Comparison of ENCODE assay signal across 1 cellular context in the genomic region with DNA sequence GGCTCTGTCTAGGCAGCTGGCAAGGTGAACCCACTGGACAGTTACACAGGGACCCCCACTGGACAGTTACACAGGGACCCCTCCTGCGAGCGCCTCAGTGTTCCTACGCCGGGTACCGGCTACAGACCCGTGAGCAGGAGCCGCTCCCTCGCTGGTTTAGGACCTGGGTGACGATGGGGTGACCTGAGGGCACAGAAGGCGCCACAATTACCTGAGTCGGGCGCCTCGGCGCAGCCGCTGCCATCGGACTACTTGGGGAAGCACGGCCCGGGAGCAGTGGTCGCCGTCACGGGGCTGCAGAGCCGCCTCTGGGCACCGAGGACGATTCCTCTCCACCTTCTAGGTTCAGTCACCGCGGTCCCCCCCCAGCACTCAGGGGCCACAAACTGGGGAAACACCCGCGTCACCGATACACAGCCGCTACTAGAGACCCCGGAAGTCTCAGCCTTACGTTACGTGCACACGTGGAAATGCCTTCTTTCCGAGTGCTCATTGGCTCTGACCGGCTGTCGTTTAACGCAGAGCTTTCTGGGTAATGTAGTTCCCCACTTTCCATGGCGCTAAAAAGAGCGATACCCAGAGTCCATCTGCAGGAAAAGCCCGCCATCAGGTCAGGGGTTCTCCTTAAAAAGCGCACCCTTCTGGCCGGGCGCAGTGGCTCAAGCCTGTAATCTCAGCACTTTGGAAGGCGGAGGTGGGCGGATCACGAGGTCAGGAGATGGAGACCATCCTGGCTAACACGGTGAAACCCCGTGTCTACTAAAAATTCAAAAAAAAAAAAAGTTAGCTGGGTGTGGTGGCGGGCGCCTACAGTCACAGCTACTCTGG.
TF ChIP-seq lines count a peak whose summit lies in the region.

TSS of gene ZNF417 (minus strand) at position 425 of the 828 bp plus-strand sequence. CDS start at position 244, 181 bp downstream.

TF ChIP-seq in HepG2, 621 proteins besides CTCF, POLR2A, EP300 and RAD21 (continued from another document and continues in another):
- TF ChIP-seq ARID4A (CRISPR knock-in tag; IDR thresholded peaks at IDR 0.05; ENCODE audit: borderline replicate concordance) (peak; percentile 95), NR2C2 (CRISPR knock-in tag; IDR thresholded peaks at IDR 0.05; ENCODE audit: borderline replicate concordance) (peak; percentile 91), ZNF232 (CRISPR knock-in tag; IDR thresholded peaks at IDR 0.05; ENCODE audit: borderline replicate concordance) (peak; percentile 21; the same call in 1 of the 2 replicates), ZNF639 (CRISPR knock-in tag; conservative IDR thresholded peaks at IDR 0.05) (peak; percentile 63; the same call in 1 of the 2 replicates), HDAC1 (CRISPR knock-in tag; IDR thresholded peaks at IDR 0.05) (peak; percentile 80), ZBTB7A (CRISPR knock-in tag; IDR thresholded peaks at IDR 0.05) (0 out of 2 replicates have a peak, but pooled peaks have one; percentile 40), ZSCAN22 (CRISPR knock-in tag; IDR thresholded peaks at IDR 0.05) (peak; percentile 100), MEIS2 (CRISPR knock-in tag; IDR thresholded peaks at IDR 0.05) (0 out of 2 replicates have a peak, but pooled peaks have one; percentile 26), RXRA (CRISPR knock-in tag; IDR thresholded peaks at IDR 0.05) (peak; percentile 45; the same call in 1 of the 2 replicates), TBX2 (CRISPR knock-in tag; IDR thresholded peaks at IDR 0.05; ENCODE audit: borderline replicate concordance) (peak; percentile 46; the same call in 1 of the 2 replicates), ELF3 (CRISPR knock-in tag; IDR thresholded peaks at IDR 0.05) (peak; percentile 49; the same call in 1 of the 2 replicates), YEATS4 (CRISPR knock-in tag; IDR thresholded peaks at IDR 0.05; ENCODE audit: borderline replicate concordance) (peak; percentile 78; the same call in 1 of the 2 replicates), PHF8 (CRISPR knock-in tag; IDR thresholded peaks at IDR 0.05) (peak; percentile 82), ZNF124 (CRISPR knock-in tag; IDR thresholded peaks at IDR 0.05) (0 out of 2 replicates have a peak, but pooled peaks have one; percentile 34), MYC (CRISPR knock-in tag; IDR thresholded peaks at IDR 0.05; ENCODE audit: borderline replicate concordance) (peak; percentile 51), SNAPC2 (CRISPR knock-in tag; IDR thresholded peaks at IDR 0.05) (0 out of 2 replicates have a peak, but pooled peaks have one; percentile 43), PHF21A (CRISPR knock-in tag; IDR thresholded peaks at IDR 0.05) (peak; percentile 60; the same call in 1 of the 2 replicates), ZNF891 (CRISPR knock-in tag; IDR thresholded peaks at IDR 0.05) (peak; percentile 72; the same call in 1 of the 2 replicates), E2F5 (CRISPR knock-in tag; conservative IDR thresholded peaks at IDR 0.05) (peak; percentile 88), THAP11 (CRISPR knock-in tag; IDR thresholded peaks at IDR 0.05) (peak; percentile 98), ZNF224 (CRISPR knock-in tag; IDR thresholded peaks at IDR 0.05) (0 out of 2 replicates have a peak, but pooled peaks have one; percentile 21), YY1 (IDR thresholded peaks at IDR 0.05; ENCODE audit: insufficient read depth, insufficient replicate concordance, low read depth, low read length) (peak; percentile 73), TFDP1 (CRISPR knock-in tag; IDR thresholded peaks at IDR 0.05; ENCODE audit: borderline replicate concordance) (peak; percentile 90), CREB1 (IDR thresholded peaks at IDR 0.05) (peak; percentile 89), CREB1 (CRISPR knock-in tag; IDR thresholded peaks at IDR 0.05) (peak; percentile 93), CBX1 (IDR thresholded peaks at IDR 0.05; ENCODE audit: low read depth) (peak; percentile 50), HMGXB4 (CRISPR knock-in tag; IDR thresholded peaks at IDR 0.05; ENCODE audit: borderline replicate concordance in 1 of 2, low read depth in 1 of 2) (peak; percentile 58 to 68), PITX1 (CRISPR knock-in tag; IDR thresholded peaks at IDR 0.05) (peak; percentile 53; the same call in 1 of the 2 replicates), SIN3A (IDR thresholded peaks at IDR 0.05; ENCODE audit: borderline replicate concordance, low read depth, low read length) (peak; percentile 69; the same call in 1 of the 2 replicates), KDM5B (CRISPR knock-in tag; IDR thresholded peaks at IDR 0.05; ENCODE audit: borderline replicate concordance) (peak; percentile 29; the same call in 1 of the 2 replicates), GATAD2A (CRISPR knock-in tag; IDR thresholded peaks at IDR 0.05) (peak; percentile 61; the same call in 1 of the 2 replicates)
- TF ChIP-seq, protein P1, sequence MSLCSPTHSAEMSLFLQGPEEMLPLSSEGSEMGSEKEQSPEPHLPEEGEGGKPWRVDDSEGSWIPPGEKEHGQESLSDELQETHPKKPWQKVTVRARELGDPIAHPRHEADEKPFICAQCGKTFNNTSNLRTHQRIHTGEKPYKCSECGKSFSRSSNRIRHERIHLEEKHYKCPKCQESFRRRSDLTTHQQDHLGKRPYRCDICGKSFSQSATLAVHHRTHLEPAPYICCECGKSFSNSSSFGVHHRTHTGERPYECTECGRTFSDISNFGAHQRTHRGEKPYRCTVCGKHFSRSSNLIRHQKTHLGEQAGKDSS (CRISPR knock-in tag; IDR thresholded peaks at IDR 0.05; ENCODE audit: borderline replicate concordance, low read depth): peak; percentile 51; the same call in 1 of the 2 replicates
- TF ChIP-seq, protein P2, sequence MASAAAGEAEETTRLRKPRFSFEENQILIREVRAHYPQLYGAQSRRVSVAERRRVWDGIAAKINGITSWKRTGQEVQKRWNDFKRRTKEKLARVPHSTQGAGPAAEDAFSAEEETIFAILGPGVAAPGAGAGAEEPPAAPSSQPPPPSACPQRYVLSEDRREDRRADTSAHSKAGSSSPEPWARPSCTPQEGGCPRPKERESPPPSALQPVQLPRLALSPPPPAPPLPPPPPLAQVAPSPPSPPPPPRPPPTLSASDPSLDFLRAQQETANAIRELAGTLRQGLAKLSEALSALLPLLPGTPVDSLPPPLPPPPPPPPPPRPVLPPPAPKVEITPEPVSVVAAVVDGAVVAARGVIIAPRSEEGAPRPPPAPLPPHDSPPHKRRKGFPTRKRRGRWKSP (CRISPR knock-in tag; IDR thresholded peaks at IDR 0.05): peak; percentile 82
- TF ChIP-seq, protein P3, sequence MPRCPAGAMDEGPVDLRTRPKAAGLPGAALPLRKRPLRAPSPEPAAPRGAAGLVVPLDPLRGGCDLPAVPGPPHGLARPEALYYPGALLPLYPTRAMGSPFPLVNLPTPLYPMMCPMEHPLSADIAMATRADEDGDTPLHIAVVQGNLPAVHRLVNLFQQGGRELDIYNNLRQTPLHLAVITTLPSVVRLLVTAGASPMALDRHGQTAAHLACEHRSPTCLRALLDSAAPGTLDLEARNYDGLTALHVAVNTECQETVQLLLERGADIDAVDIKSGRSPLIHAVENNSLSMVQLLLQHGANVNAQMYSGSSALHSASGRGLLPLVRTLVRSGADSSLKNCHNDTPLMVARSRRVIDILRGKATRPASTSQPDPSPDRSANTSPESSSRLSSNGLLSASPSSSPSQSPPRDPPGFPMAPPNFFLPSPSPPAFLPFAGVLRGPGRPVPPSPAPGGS (CRISPR knock-in tag; IDR thresholded peaks at IDR 0.05): peak; percentile 60; the same call in 1 of the 2 replicates
- TF ChIP-seq, protein P4, sequence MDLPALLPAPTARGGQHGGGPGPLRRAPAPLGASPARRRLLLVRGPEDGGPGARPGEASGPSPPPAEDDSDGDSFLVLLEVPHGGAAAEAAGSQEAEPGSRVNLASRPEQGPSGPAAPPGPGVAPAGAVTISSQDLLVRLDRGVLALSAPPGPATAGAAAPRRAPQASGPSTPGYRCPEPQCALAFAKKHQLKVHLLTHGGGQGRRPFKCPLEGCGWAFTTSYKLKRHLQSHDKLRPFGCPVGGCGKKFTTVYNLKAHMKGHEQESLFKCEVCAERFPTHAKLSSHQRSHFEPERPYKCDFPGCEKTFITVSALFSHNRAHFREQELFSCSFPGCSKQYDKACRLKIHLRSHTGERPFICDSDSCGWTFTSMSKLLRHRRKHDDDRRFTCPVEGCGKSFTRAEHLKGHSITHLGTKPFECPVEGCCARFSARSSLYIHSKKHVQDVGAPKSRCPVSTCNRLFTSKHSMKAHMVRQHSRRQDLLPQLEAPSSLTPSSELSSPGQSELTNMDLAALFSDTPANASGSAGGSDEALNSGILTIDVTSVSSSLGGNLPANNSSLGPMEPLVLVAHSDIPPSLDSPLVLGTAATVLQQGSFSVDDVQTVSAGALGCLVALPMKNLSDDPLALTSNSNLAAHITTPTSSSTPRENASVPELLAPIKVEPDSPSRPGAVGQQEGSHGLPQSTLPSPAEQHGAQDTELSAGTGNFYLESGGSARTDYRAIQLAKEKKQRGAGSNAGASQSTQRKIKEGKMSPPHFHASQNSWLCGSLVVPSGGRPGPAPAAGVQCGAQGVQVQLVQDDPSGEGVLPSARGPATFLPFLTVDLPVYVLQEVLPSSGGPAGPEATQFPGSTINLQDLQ (CRISPR knock-in tag; IDR thresholded peaks at IDR 0.05): 0 out of 2 replicates have a peak, but pooled peaks have one; percentile 38
- TF ChIP-seq, protein P5, sequence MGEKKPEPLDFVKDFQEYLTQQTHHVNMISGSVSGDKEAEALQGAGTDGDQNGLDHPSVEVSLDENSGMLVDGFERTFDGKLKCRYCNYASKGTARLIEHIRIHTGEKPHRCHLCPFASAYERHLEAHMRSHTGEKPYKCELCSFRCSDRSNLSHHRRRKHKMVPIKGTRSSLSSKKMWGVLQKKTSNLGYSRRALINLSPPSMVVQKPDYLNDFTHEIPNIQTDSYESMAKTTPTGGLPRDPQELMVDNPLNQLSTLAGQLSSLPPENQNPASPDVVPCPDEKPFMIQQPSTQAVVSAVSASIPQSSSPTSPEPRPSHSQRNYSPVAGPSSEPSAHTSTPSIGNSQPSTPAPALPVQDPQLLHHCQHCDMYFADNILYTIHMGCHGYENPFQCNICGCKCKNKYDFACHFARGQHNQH (CRISPR knock-in tag; IDR thresholded peaks at IDR 0.05): peak; percentile 61; the same call in 1 of the 2 replicates
- TF ChIP-seq, protein P6, sequence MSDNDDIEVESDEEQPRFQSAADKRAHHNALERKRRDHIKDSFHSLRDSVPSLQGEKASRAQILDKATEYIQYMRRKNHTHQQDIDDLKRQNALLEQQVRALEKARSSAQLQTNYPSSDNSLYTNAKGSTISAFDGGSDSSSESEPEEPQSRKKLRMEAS (IDR thresholded peaks at IDR 0.05): peak; percentile 38; the same call in 1 of the 2 replicates
